1 cellular context compared by ENCODE assay signal in the genomic region with DNA sequence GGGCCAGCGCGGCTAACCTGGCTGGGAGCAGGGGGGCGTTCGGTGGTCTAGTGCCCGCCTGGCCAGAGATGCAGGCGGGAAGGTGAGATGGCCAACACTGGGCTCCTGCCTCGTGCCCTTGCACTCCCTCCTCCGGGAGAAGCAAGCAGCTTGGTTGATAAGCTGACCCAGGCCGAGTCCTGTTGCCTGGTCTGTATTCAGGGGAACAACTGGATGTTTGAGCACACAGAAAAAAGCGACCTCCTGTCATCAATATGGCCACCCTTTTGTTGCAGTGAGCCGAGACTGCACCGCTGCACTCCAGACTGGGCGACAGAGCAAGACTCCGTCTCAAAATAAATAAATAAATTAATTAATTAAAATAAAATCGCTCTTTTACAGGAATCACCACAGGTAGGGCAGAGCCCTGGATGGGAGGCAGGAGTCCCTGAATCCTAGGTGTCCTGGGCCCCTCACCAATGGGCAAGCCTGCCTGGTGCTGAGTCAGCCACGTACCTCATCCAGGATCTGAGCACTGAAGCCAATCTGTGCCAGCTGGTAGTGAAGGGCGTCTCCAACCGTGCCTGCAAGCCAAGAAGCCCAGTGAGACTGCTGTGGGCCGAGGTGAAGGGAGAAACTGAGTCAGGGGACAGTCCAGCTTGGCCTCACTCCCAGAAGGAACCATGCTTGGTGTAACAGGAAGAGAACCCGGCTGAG.
TF ChIP-seq lines count a peak whose summit lies in the region.

No MANE protein-coding gene starts in this region.

TF ChIP-seq in A549, 52 proteins besides CTCF, POLR2A, EP300 and RAD21:
- TF ChIP-seq, protein P1, sequence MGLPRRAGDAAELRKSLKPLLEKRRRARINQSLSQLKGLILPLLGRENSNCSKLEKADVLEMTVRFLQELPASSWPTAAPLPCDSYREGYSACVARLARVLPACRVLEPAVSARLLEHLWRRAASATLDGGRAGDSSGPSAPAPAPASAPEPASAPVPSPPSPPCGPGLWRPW (IDR thresholded peaks at IDR 0.05): no peak
- TF ChIP-seq BHLHE40 (IDR thresholded peaks at IDR 0.05; ENCODE audit: low read depth, low read length): no peak
- TF ChIP-seq MAFK (IDR thresholded peaks at IDR 0.05; ENCODE audit: partially characterized antibody): no peak
- no peak for TF ChIP-seq ZSCAN20 (CRISPR knock-in tag; IDR thresholded peaks at IDR 0.05)
- no peak for TF ChIP-seq ZNF302 (CRISPR knock-in tag; IDR thresholded peaks at IDR 0.05)
- no peak for TF ChIP-seq ESRRA (IDR thresholded peaks at IDR 0.05; ENCODE audit: borderline replicate concordance, low read length)
- no peak for TF ChIP-seq MAZ (IDR thresholded peaks at IDR 0.05; ENCODE audit: borderline replicate concordance, low read depth, low read length)
- TF ChIP-seq HOXB13 (CRISPR knock-in tag; IDR thresholded peaks at IDR 0.05; ENCODE audit: low read depth): no peak
- TF ChIP-seq KDM5A (IDR thresholded peaks at IDR 0.05): no peak
- TF ChIP-seq, protein P2, sequence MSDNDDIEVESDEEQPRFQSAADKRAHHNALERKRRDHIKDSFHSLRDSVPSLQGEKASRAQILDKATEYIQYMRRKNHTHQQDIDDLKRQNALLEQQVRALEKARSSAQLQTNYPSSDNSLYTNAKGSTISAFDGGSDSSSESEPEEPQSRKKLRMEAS (IDR thresholded peaks at IDR 0.05): no peak
- no peak for TF ChIP-seq EHMT2 (IDR thresholded peaks at IDR 0.05; ENCODE audit: low read depth)
- TF ChIP-seq, protein P3, sequence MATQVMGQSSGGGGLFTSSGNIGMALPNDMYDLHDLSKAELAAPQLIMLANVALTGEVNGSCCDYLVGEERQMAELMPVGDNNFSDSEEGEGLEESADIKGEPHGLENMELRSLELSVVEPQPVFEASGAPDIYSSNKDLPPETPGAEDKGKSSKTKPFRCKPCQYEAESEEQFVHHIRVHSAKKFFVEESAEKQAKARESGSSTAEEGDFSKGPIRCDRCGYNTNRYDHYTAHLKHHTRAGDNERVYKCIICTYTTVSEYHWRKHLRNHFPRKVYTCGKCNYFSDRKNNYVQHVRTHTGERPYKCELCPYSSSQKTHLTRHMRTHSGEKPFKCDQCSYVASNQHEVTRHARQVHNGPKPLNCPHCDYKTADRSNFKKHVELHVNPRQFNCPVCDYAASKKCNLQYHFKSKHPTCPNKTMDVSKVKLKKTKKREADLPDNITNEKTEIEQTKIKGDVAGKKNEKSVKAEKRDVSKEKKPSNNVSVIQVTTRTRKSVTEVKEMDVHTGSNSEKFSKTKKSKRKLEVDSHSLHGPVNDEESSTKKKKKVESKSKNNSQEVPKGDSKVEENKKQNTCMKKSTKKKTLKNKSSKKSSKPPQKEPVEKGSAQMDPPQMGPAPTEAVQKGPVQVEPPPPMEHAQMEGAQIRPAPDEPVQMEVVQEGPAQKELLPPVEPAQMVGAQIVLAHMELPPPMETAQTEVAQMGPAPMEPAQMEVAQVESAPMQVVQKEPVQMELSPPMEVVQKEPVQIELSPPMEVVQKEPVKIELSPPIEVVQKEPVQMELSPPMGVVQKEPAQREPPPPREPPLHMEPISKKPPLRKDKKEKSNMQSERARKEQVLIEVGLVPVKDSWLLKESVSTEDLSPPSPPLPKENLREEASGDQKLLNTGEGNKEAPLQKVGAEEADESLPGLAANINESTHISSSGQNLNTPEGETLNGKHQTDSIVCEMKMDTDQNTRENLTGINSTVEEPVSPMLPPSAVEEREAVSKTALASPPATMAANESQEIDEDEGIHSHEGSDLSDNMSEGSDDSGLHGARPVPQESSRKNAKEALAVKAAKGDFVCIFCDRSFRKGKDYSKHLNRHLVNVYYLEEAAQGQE (IDR thresholded peaks at IDR 0.05): no peak
- no peak for TF ChIP-seq ZC3H11A (IDR thresholded peaks at IDR 0.05)
- TF ChIP-seq, protein P4, sequence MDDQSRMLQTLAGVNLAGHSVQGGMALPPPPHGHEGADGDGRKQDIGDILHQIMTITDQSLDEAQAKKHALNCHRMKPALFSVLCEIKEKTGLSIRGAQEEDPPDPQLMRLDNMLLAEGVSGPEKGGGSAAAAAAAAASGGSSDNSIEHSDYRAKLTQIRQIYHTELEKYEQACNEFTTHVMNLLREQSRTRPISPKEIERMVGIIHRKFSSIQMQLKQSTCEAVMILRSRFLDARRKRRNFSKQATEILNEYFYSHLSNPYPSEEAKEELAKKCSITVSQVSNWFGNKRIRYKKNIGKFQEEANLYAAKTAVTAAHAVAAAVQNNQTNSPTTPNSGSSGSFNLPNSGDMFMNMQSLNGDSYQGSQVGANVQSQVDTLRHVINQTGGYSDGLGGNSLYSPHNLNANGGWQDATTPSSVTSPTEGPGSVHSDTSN (IDR thresholded peaks at IDR 0.05): no peak
